In the genomic region with DNA sequence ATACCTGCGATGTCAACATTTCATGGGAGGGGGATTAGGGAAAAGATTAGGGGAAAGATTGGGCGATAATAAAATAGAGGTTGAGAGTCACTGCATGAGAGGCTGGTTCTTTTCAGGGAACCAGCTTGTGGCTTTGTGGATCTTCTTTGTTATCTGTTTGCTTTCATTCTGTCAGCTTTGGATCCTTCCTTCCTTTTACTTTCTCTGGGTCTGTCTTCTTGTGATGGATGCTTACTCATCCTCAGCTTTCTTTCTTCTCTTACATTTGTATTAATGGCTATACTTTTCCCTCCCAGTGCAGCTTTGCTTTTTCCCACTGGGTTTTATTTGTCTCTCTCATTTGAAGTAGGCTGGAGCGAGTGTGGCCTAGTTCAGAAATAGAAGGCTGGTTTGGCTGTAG, we compare ENCODE assay signal across 17 cellular contexts. TPM values are rescaled to one million over a fixed set of nuclear protein-coding genes. Genes with fewer than 3 reads are reported as not detected.
DNase-seq lines count a peak whose midpoint lies in the region; ATAC-seq and TF ChIP-seq lines count a peak whose summit lies in the region.
"Had no signal": no experiment of that assay in that cellular context is flagged by ENCODE, and none has a peak within 500 bp of the region (broad histone marks: within the 10 kb centered on the region; RNA-seq: fewer than 3 reads in every experiment).

No MANE protein-coding gene starts in this region.

- DNase-seq in activated naive CD4-positive, alpha-beta T cell treated with anti-CD3 and anti-CD28 coated beads, Interleukin-2, amount 10 ng/mL, durations not matched to agents 7 days and 5 days: no peak
- DNase-seq in activated naive CD4-positive, alpha-beta T cell treated with anti-CD3 and anti-CD28 coated beads, Interleukin-2, amount 50 U/mL, for 16 hours: no peak
- DNase-seq in WTC11 (ENCODE audit: low spot score) (no peak), DMS79 treated with DMSO at 0.1 percent for 48 hours (lab: John Stamatoyannopoulos, UW) (no peak), A673 (ENCODE audit: low spot score) (no peak)
- DNase-seq in stimulated activated effector memory CD8-positive, alpha-beta T cell treated with anti-CD3 and anti-CD28 coated beads, Interleukin-12 subunit alpha, Interleukin-12 subunit beta, amount 100 ng/mL, for 72 hours (ENCODE audit: low spot score in 2 of 2): no peak
- DNase-seq: anterior cingulate cortex; dermis blood vessel endothelial cell; glutamatergic neuron; HCEC 1CT; IMR-90; NCI-H146; NCI-H526; stimulated activated CD4-positive, alpha-beta T cell treated with anti-CD3 and anti-CD28 coated beads, Interleukin-2, amount 100 ng/mL, for 24 hours; SW 1271 had no signal

- no peaks in the 10 kb centered on the region for H3K9me3 Mint-ChIP-seq in activated naive CD4-positive, alpha-beta T cell treated with anti-CD3 and anti-CD28 coated beads, Interleukin-2, amount 10 ng/mL, durations not matched to agents 7 days and 5 days
- no peaks in the 10 kb centered on the region for H3K9me3 Mint-ChIP-seq in WTC11
- H3K9me3 Mint-ChIP-seq in stimulated activated effector memory CD8-positive, alpha-beta T cell treated with anti-CD3 and anti-CD28 coated beads, Interleukin-12 subunit alpha, Interleukin-12 subunit beta, amount 100 ng/mL, for 72 hours: no peaks in the 10 kb centered on the region
- H3K9me3 Mint-ChIP-seq: stimulated activated memory B cell treated with anti-CD40 and anti-IgM and Interleukin-4, amounts not matched to agents 10 μg/mL and 1 μg/mL and 100 μg/mL, for 72 hours had no signal

- no peaks in the 10 kb centered on the region for H3K36me3 ChIP-seq in KOPT-K1 (ENCODE audit: insufficient read depth, low read length)
- no peaks in the 10 kb centered on the region for H3K36me3 ChIP-seq in A673 (ENCODE audit: insufficient read depth, low read length, poor library complexity, severe bottlenecking)

- H3K4me3 Mint-ChIP-seq in activated naive CD4-positive, alpha-beta T cell treated with anti-CD3 and anti-CD28 coated beads, Interleukin-2, amount 10 ng/mL, durations not matched to agents 7 days and 5 days: no peak overlapping the region
- no peak overlapping the region for H3K4me3 Mint-ChIP-seq in WTC11
- H3K4me3 Mint-ChIP-seq in stimulated activated effector memory CD8-positive, alpha-beta T cell treated with anti-CD3 and anti-CD28 coated beads, Interleukin-12 subunit alpha, Interleukin-12 subunit beta, amount 100 ng/mL, for 72 hours: no peak overlapping the region
- H3K4me3 Mint-ChIP-seq: stimulated activated memory B cell treated with anti-CD40 and anti-IgM and Interleukin-4, amounts not matched to agents 10 μg/mL and 1 μg/mL and 100 μg/mL, for 72 hours had no signal

- POLR2A ChIA-PET in WTC11 (lab: Charles Lee) (no interaction called here), A673 (lab: Charles Lee; ENCODE audit: low non-redundant PET) (no interaction called here)

- H3K27ac ChIP-seq in KOPT-K1 (ENCODE audit: low read depth, low read length, poor library complexity, severe bottlenecking) (peak overlapping the region; percentile 50), A673 (ENCODE audit: low read depth, low read length, poor library complexity, severe bottlenecking) (no peak overlapping the region)

- ATAC-seq in WTC11: no peak
- no peak for ATAC-seq in stimulated activated effector memory CD8-positive, alpha-beta T cell treated with anti-CD3 and anti-CD28 coated beads, Interleukin-12 subunit alpha, Interleukin-12 subunit beta, amount 100 ng/mL, for 72 hours
- ATAC-seq: stimulated activated memory B cell treated with anti-CD40 and anti-IgM and Interleukin-4, amounts not matched to agents 10 μg/mL and 1 μg/mL and 100 μg/mL, for 72 hours had no signal

- TF ChIP-seq CTCF in WTC11 (IDR thresholded peaks at IDR 0.05): no peak
- TF ChIP-seq CTCF in A673 (conservative IDR thresholded peaks at IDR 0.05; ENCODE audit: low read depth, low read length): no peak

- H3K9me3 ChIP-seq in KOPT-K1 (ENCODE audit: insufficient read depth, low read length, poor library complexity, severe bottlenecking): no peaks in the 10 kb centered on the region
- H3K9me3 ChIP-seq in A673 (ENCODE audit: low read depth, low read length, poor library complexity, severe bottlenecking): no peaks in the 10 kb centered on the region

- intact Hi-C loops in A673 (cut with micrococcal nuclease; ENCODE audit: unreplicated experiment): no loop called here

- peak overlapping the region; percentile 8 for H3K27ac Mint-ChIP-seq in activated naive CD4-positive, alpha-beta T cell treated with anti-CD3 and anti-CD28 coated beads, Interleukin-2, amount 10 ng/mL, durations not matched to agents 7 days and 5 days
- peak overlapping the region; percentile 1 for H3K27ac Mint-ChIP-seq in WTC11
- H3K27ac Mint-ChIP-seq in stimulated activated effector memory CD8-positive, alpha-beta T cell treated with anti-CD3 and anti-CD28 coated beads, Interleukin-12 subunit alpha, Interleukin-12 subunit beta, amount 100 ng/mL, for 72 hours: peak overlapping the region; percentile 49
- H3K27ac Mint-ChIP-seq: stimulated activated memory B cell treated with anti-CD40 and anti-IgM and Interleukin-4, amounts not matched to agents 10 μg/mL and 1 μg/mL and 100 μg/mL, for 72 hours had no signal

- H3K36me3 Mint-ChIP-seq in activated naive CD4-positive, alpha-beta T cell treated with anti-CD3 and anti-CD28 coated beads, Interleukin-2, amount 10 ng/mL, durations not matched to agents 7 days and 5 days: peaks cover under 1% of the 10 kb centered on the region
- no peaks in the 10 kb centered on the region for H3K36me3 Mint-ChIP-seq in WTC11
- no peaks in the 10 kb centered on the region for H3K36me3 Mint-ChIP-seq in stimulated activated effector memory CD8-positive, alpha-beta T cell treated with anti-CD3 and anti-CD28 coated beads, Interleukin-12 subunit alpha, Interleukin-12 subunit beta, amount 100 ng/mL, for 72 hours

- H3K4me1 ChIP-seq in A673 (ENCODE audit: insufficient read depth, low read length, poor library complexity, severe bottlenecking): no peaks in the 10 kb centered on the region

- no peaks in the 10 kb centered on the region for H3K27me3 ChIP-seq in A673 (replicated peaks; ENCODE audit: insufficient read depth, low read depth, low read length, poor library complexity)

- no peaks in the 10 kb centered on the region for H3K27me3 Mint-ChIP-seq in activated naive CD4-positive, alpha-beta T cell treated with anti-CD3 and anti-CD28 coated beads, Interleukin-2, amount 10 ng/mL, durations not matched to agents 7 days and 5 days
- no peaks in the 10 kb centered on the region for H3K27me3 Mint-ChIP-seq in WTC11 (ENCODE audit: low read depth)
- H3K27me3 Mint-ChIP-seq: stimulated activated memory B cell treated with anti-CD40 and anti-IgM and Interleukin-4, amounts not matched to agents 10 μg/mL and 1 μg/mL and 100 μg/mL, for 72 hours had no signal

- BruUV-seq in A673 (replicated peaks; lab: Mats Ljungman, UMichigan): no TSS peak

- H3K4me3 ChIP-seq in A673 (ENCODE audit: low read depth, low read length, poor library complexity, severe bottlenecking): no peak overlapping the region

- CTCF ChIA-PET in activated naive CD4-positive, alpha-beta T cell treated with anti-CD3 and anti-CD28 coated beads, Interleukin-2, amount 10 ng/mL, durations not matched to agents 7 days and 5 days (lab: Charles Lee): interaction anchor here (0.6 to 1.2 kb wide), 3 partner anchors 9 to 29 kb away, joined by 3 read pairs; no protein-coding TSS in a partner anchor
- CTCF ChIA-PET in WTC11 (lab: Charles Lee) (interaction anchor here (0.6 to 1.6 kb wide), 5 partner anchors 16 to 165 kb away, joined by 3 to 6 read pairs (median 5); no protein-coding TSS in a partner anchor), A673 (lab: Charles Lee) (no interaction called here)

- peaks cover 50% of the 10 kb centered on the region for H3K4me1 Mint-ChIP-seq in activated naive CD4-positive, alpha-beta T cell treated with anti-CD3 and anti-CD28 coated beads, Interleukin-2, amount 10 ng/mL, durations not matched to agents 7 days and 5 days
- peaks cover 16% of the 10 kb centered on the region for H3K4me1 Mint-ChIP-seq in WTC11
- peaks cover 46% of the 10 kb centered on the region for H3K4me1 Mint-ChIP-seq in stimulated activated effector memory CD8-positive, alpha-beta T cell treated with anti-CD3 and anti-CD28 coated beads, Interleukin-12 subunit alpha, Interleukin-12 subunit beta, amount 100 ng/mL, for 72 hours

TF ChIP-seq in WTC11, 78 proteins besides CTCF, POLR2A, EP300 and RAD21 (continues in another document):
- TF ChIP-seq, protein P1, sequence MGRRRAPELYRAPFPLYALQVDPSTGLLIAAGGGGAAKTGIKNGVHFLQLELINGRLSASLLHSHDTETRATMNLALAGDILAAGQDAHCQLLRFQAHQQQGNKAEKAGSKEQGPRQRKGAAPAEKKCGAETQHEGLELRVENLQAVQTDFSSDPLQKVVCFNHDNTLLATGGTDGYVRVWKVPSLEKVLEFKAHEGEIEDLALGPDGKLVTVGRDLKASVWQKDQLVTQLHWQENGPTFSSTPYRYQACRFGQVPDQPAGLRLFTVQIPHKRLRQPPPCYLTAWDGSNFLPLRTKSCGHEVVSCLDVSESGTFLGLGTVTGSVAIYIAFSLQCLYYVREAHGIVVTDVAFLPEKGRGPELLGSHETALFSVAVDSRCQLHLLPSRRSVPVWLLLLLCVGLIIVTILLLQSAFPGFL (CRISPR knock-in tag; IDR thresholded peaks at IDR 0.05; ENCODE audit: borderline replicate concordance): no peak

RNA-seq across cellular contexts. Expression of a gene that starts 47.1 kb away (rescaled TPM):
- total RNA-seq in WTC11 (2021) (35.6 to 41.0 TPM (median 36.8 TPM) in 3 replicates), A673 (2021) (54.7 and 55.2 TPM in 2 replicates)
